8 cellular contexts compared by ENCODE assay signal in genomic region chr5:157253547-157253946, GRCh38. TPM values are rescaled to one million over a fixed set of nuclear protein-coding genes. Genes with fewer than 3 reads are reported as not detected.
A peak's percentile ranks its signal among the peaks of the same experiment; 100 is the strongest.
DNase-seq lines count a peak whose midpoint lies in the region; ATAC-seq and TF ChIP-seq lines count a peak whose summit lies in the region.

No MANE protein-coding gene starts in this region.

- POLR2A ChIA-PET in AG04450 (lab: Yijun Ruan, JAX) (no interaction called here), HCT116 (lab: Charles Lee) (no interaction called here)

- no peak overlapping the region for H3K4me2 ChIP-seq in HCT116 (ENCODE audit: low read length)

- H3K9ac ChIP-seq in HCT116 (ENCODE audit: low read length), result no peak overlapping the region

- no peaks in the 10 kb centered on the region for H3K4me1 ChIP-seq in HCT116 (ENCODE audit: control insufficient read depth in 1 of 2, insufficient read depth in 2 of 2, low read length in 2 of 2)

- RAD21 ChIA-PET in HCT116 (lab: Charles Lee; ENCODE audit: low non-redundant PET in 1 of 2, low total read pairs in 2 of 2, uncharacterized antibody in 2 of 2, unreplicated experiment in 2 of 2), result interaction anchor here in 1 of 2 experiments (1.0 kb wide), 1 partner anchor 211 kb away, joined by 3 read pairs; no protein-coding TSS in a partner anchor

- peak; percentile 97 for ATAC-seq in HCT116

- DNase-seq in AG04450 (ENCODE audit: low read depth, low spot score), result peak; percentile 11
- DNase-seq in GM03348 (ENCODE audit: low spot score), result peak; percentile 90
- peak; percentile 28 for DNase-seq in HCT116 (ENCODE audit: low read depth, low spot score)
- DNase-seq in LNCaP clone FGC (ENCODE audit: low read depth), result no peak
- DNase-seq in fibroblast of villous mesenchyme (ENCODE audit: low read depth), result peak; percentile 63
- peak in 33 of 56 donors; percentile 5 to 69 (median 24) for DNase-seq in nucleus accumbens (lab: John Stamatoyannopoulos, UW)
- no peak for DNase-seq in stimulated activated CD4-positive, alpha-beta T cell treated with anti-CD3 and anti-CD28 coated beads, Interleukin-4, amount 100 ng/mL, for 1 hour

- CTCF ChIA-PET in AG04450 (lab: Charles Lee), result interaction anchor here (0.6 to 4.9 kb wide), 21 partner anchors 10 to 491 kb away, joined by 3 to 45 read pairs (median 5); partner anchors contain the start of gene LSM11
- CTCF ChIA-PET in HCT116 (lab: Charles Lee), result interaction anchor here (1.0 to 2.3 kb wide), 10 partner anchors 9 to 111 kb away, joined by 3 to 14 read pairs (median 4); partner anchors contain the start of genes CYFIP2 and MED7

- H3K79me2 ChIP-seq in HCT116 (ENCODE audit: insufficient read depth, low read length), result no peaks in the 10 kb centered on the region

- H3K4me3 ChIP-seq in AG04450 (ENCODE audit: low read depth, low read length), result no peak overlapping the region
- no peak overlapping the region for H3K4me3 ChIP-seq in HCT116 (replicated peaks in 1 of 2; ENCODE audit: low read depth in 1 of 2, low read length in 2 of 2)
- H3K4me3 ChIP-seq in LNCaP clone FGC (ENCODE audit: low read depth, low read length), result no peak overlapping the region
- no peak overlapping the region for H3K4me3 ChIP-seq in fibroblast of villous mesenchyme (ENCODE audit: low read depth, low read length)

- H4K20me1 ChIP-seq in HCT116 (ENCODE audit: insufficient read depth), result no peaks in the 10 kb centered on the region

- no peaks in the 10 kb centered on the region for H3K36me3 ChIP-seq in HCT116 (ENCODE audit: control insufficient read depth in 1 of 2, insufficient read depth in 2 of 2, low read length in 2 of 2)

- H3K27me3 ChIP-seq in AG04450 (ENCODE audit: control insufficient read depth, insufficient read depth, low read length) (peaks cover 2% of the 10 kb centered on the region), HCT116 (ENCODE audit: insufficient read depth, low read length) (no peaks in the 10 kb centered on the region)

- H3K9me2 ChIP-seq in HCT116 (ENCODE audit: insufficient read depth), result no peaks in the 10 kb centered on the region

- no peaks in the 10 kb centered on the region for H3K9me3 ChIP-seq in AG04450 (ENCODE audit: control insufficient read depth, insufficient read depth, low read length)
- no peaks in the 10 kb centered on the region for H3K9me3 ChIP-seq in HCT116 (ENCODE audit: control insufficient read depth in 1 of 2, insufficient read depth in 1 of 2, low read depth in 1 of 2, low read length in 2 of 2)

- peak overlapping the region; percentile 50 for H2AFZ ChIP-seq in HCT116 (ENCODE audit: low read depth, low read length, poor library complexity, severe bottlenecking)

- peak; percentile 89 for TF ChIP-seq RAD21 in HCT116 (IDR thresholded peaks at IDR 0.05; ENCODE audit: low read depth)

- no TSS peak for BruUV-seq in HCT116 (replicated peaks; lab: Mats Ljungman, UMichigan)

- intact Hi-C loops in HCT116 (cut with micrococcal nuclease), result loop anchor here (1.0 to 10.0 kb wide), 3 partner anchors 59 to 491 kb away; partner anchors contain the start of gene LSM11

- H3K27ac ChIP-seq in AG04450 (ENCODE audit: low read depth, low read length) (no peak overlapping the region), HCT116 (ENCODE audit: low read depth, low read length) (no peak overlapping the region), VCaP (no peak overlapping the region)

- peak; percentile 96 for TF ChIP-seq CTCF in AG04450 (IDR thresholded peaks at IDR 0.05; ENCODE audit: low read depth, low read length)
- TF ChIP-seq CTCF in HCT116 (IDR thresholded peaks at IDR 0.05 in 2 of 3, conservative IDR thresholded peaks at IDR 0.05 in 1 of 3; ENCODE audit: borderline replicate concordance in 1 of 3, insufficient read depth in 1 of 3, low read depth in 2 of 3, low read length in 2 of 3), result peak; percentile 84 to 91 (median 88)
- peak; percentile 98 for TF ChIP-seq CTCF in LNCaP clone FGC (IDR thresholded peaks at IDR 0.05; ENCODE audit: control insufficient read depth, extremely low read depth, insufficient read depth)
- TF ChIP-seq CTCF in VCaP (conservative IDR thresholded peaks at IDR 0.05), result peak; percentile 88
- peak; percentile 97 for TF ChIP-seq CTCF in fibroblast of villous mesenchyme (IDR thresholded peaks at IDR 0.05; ENCODE audit: insufficient read depth, low read depth, low read length)

- TF ChIP-seq POLR2A in HCT116 (IDR thresholded peaks at IDR 0.05; ENCODE audit: borderline replicate concordance, extremely low read depth, insufficient read depth, insufficient read length), result no peak

TF ChIP-seq in HCT116, 20 proteins besides CTCF, POLR2A, EP300 and RAD21:
- TF ChIP-seq CEBPB (IDR thresholded peaks at IDR 0.05; ENCODE audit: low read depth), result peak; percentile 69
- TF ChIP-seq ZFX (IDR thresholded peaks at IDR 0.05), result no peak

RNA-seq across cellular contexts. Expression of gene CYFIP2, which starts 12.4 kb away (rescaled TPM):
- polyA plus RNA-seq in AG04450 (2011; rRNA removed), result 3.2 and 5.8 TPM in 2 replicates
- polyA minus RNA-seq in AG04450 (2011; rRNA and poly(A)+ RNA removed), result 12.5 and 13.1 TPM in 2 replicates
- total RNA-seq in HCT116 (2021; ENCODE audit: unreplicated experiment), result 45.1 TPM
- 49.0 and 66.4 TPM in 2 replicates for polyA plus RNA-seq in HCT116 (2012)
- total RNA-seq in fibroblast of villous mesenchyme, result 11.6 and 13.4 TPM in 2 replicates

Comparison
In these comparisons a context has a peak if more than half of its experiments do, and no peak if none do; other contexts are left out.
1. DNase-seq: peak in AG04450 (single experiment), GM03348 (single experiment), HCT116 (single experiment), fibroblast of villous mesenchyme (single experiment) and nucleus accumbens (33 of 56); none in LNCaP clone FGC (single experiment) and stimulated activated CD4-positive, alpha-beta T cell treated with anti-CD3 and anti-CD28 coated beads, Interleukin-4, amount 100 ng/mL, for 1 hour (single experiment).
2. Peak in every context shown above with its lines, with median percentiles within 50 percentile points of each other: CTCF ChIP-seq.